16 cellular contexts compared by ENCODE assay signal in the genomic region with DNA sequence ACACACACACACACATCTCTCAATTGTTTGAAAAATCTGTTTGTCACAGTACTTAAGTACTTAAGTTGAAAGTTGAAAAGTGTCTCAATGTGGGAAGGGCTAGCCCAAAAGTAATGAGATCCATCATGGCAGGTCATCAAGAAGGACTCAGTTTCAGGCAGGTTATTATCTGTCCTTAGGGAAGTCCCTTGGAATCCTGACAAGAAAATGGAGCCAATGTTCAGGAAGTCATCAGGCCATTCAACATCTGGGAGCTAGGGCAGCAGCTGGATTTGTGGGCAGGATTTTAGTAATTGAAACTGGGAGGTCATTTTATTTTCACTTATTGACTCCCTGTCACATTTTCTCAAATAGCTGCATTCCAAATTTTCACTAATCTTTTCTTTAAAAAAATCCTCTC. TPM values are rescaled to one million over a fixed set of nuclear protein-coding genes. Genes with fewer than 3 reads are reported as not detected.
DNase-seq lines count a peak whose midpoint lies in the region; ATAC-seq and TF ChIP-seq lines count a peak whose summit lies in the region.
"Had no signal": no experiment of that assay in that cellular context is flagged by ENCODE, and none has a peak within 500 bp of the region (broad histone marks: within the 10 kb centered on the region; RNA-seq: fewer than 3 reads in every experiment).

No MANE protein-coding gene starts in this region.

- H3K79me2 ChIP-seq in GM23248 (ENCODE audit: insufficient read depth), result no peaks in the 10 kb centered on the region
- no peaks in the 10 kb centered on the region for H3K79me2 ChIP-seq in mammary epithelial cell (ENCODE audit: insufficient read depth, low read length)
- H3K79me2 ChIP-seq: parathyroid adenoma had no signal

- CTCF ChIA-PET in mammary epithelial cell (lab: Charles Lee; ENCODE audit: low non-redundant PET), result no interaction called here

- in situ Hi-C loops in GM23248 (cut with MboI), result no loop called here
- in situ Hi-C loops in mammary epithelial cell (cut with MboI; ENCODE audit: low sequenced_read_pairs in 2 of 2), result no loop called here
- in situ Hi-C loops in gastrocnemius medialis (cut with MboI; ENCODE audit: low sequenced_read_pairs in 4 of 4), result no loop called here

- H4K20me1 ChIP-seq in GM23248 (ENCODE audit: insufficient read depth) (no peaks in the 10 kb centered on the region), mammary epithelial cell (ENCODE audit: insufficient read depth, low read length) (no peaks in the 10 kb centered on the region)

- H3K27me3 ChIP-seq in GM23248 (replicated peaks; ENCODE audit: insufficient read depth) (no peaks in the 10 kb centered on the region), mammary epithelial cell (ENCODE audit: insufficient read depth, low read length) (no peaks in the 10 kb centered on the region), gastrocnemius medialis (no peaks in the 10 kb centered on the region)

- dilution Hi-C loops in mammary epithelial cell (cut with HindIII; ENCODE audit: low sequenced_read_pairs), result no loop called here

- H3K9me2 ChIP-seq in GM23248 (ENCODE audit: insufficient read depth), result no peaks in the 10 kb centered on the region

- H3F3A ChIP-seq in GM23248 (ENCODE audit: insufficient read depth), result peaks cover 26% of the 10 kb centered on the region

- H3K4me3 ChIP-seq in GM23248, result no peak overlapping the region
- H3K4me3 ChIP-seq in mammary epithelial cell (replicated peaks in 1 of 3; ENCODE audit: insufficient read depth in 1 of 3, low read depth in 2 of 3, low read length in 3 of 3), result no peak overlapping the region
- no peak overlapping the region for H3K4me3 ChIP-seq in gastrocnemius medialis

- peak; percentile 84 for ATAC-seq in left ventricle myocardium superior
- ATAC-seq in gastrocnemius medialis, result peak; percentile 47 to 49
- ATAC-seq in GM18873 (IDR thresholded peaks at IDR 0.05; ENCODE audit: low FRiP score, unreplicated experiment), result no peak
- no peak for ATAC-seq in HG02885 (IDR thresholded peaks at IDR 0.05; ENCODE audit: poor library complexity, unreplicated experiment)
- ATAC-seq: activated naive CD8-positive, alpha-beta T cell treated with anti-CD3 and anti-CD28 coated beads, Interleukin-2, amount 50 U/mL, for 24 hours; stimulated activated naive CD8-positive, alpha-beta T cell treated with anti-CD3 and anti-CD28 coated beads, Interleukin-15, amount 100 ng/mL, for 72 hours had no signal

- H3K4me1 ChIP-seq in GM23248 (ENCODE audit: insufficient read depth) (peaks cover 20% of the 10 kb centered on the region), mammary epithelial cell (ENCODE audit: insufficient read depth, low read length) (peaks cover 15% of the 10 kb centered on the region), gastrocnemius medialis (peaks cover 12 to 13% of the 10 kb centered on the region in 2 donors)
- H3K4me1 ChIP-seq: parathyroid adenoma had no signal

- H3K36me3 ChIP-seq in GM23248 (ENCODE audit: low read depth) (peaks cover 40% of the 10 kb centered on the region), mammary epithelial cell (ENCODE audit: insufficient read depth, low read length) (no peaks in the 10 kb centered on the region), gastrocnemius medialis (peaks cover 0 to 11% of the 10 kb centered on the region in 2 donors)

- TF ChIP-seq CTCF in mammary epithelial cell (conservative IDR thresholded peaks at IDR 0.05 in 1 of 2, IDR thresholded peaks at IDR 0.05 in 1 of 2; ENCODE audit: extremely low read depth in 1 of 2, insufficient read depth in 1 of 2, low read depth in 1 of 2, low read length in 2 of 2) (no peak), gastrocnemius medialis (IDR thresholded peaks at IDR 0.05 in 4 of 5, conservative IDR thresholded peaks at IDR 0.05 in 1 of 5) (no peak)

- intact Hi-C loops in mammary epithelial cell (cut with micrococcal nuclease), result loop anchor here (10.0 kb wide), 1 partner anchor 100 kb away; no protein-coding TSS in a partner anchor
- intact Hi-C loops in left ventricle myocardium superior (cut with micrococcal nuclease), result no loop called here
- intact Hi-C loops in gastrocnemius medialis (cut with DNase I; ENCODE audit: low total_unique reads), result no loop called here

- H3K4me2 ChIP-seq in GM23248 (ENCODE audit: unreplicated experiment) (no peak overlapping the region), mammary epithelial cell (ENCODE audit: insufficient read depth, low read depth, low read length) (no peak overlapping the region)

- H3K9ac ChIP-seq in GM23248 (no peak overlapping the region), mammary epithelial cell (ENCODE audit: insufficient read depth, low read length) (no peak overlapping the region)
- H3K9ac ChIP-seq: parathyroid adenoma had no signal

- H2AFZ ChIP-seq in GM23248 (no peak overlapping the region), mammary epithelial cell (ENCODE audit: low read depth, low read length) (peak overlapping the region; percentile 37)
- H2AFZ ChIP-seq: parathyroid adenoma had no signal

- no peak for TF ChIP-seq POLR2A in gastrocnemius medialis (IDR thresholded peaks at IDR 0.05)

- H3K27ac ChIP-seq in GM23248 (0 out of 2 replicates have a peak overlapping the region, but pooled peaks have one; percentile 9), mammary epithelial cell (ENCODE audit: insufficient read depth, low read depth, low read length) (no peak overlapping the region), gastrocnemius medialis (peak overlapping the region in 2 of 4 donors; percentile 4 to 24)
- H3K27ac ChIP-seq: parathyroid adenoma had no signal

- DNase-seq in GM23248 (peak; percentile 8), mammary epithelial cell (peak; percentile 26), left ventricle myocardium superior (no peak), gastrocnemius medialis (no peak), islet precursor cell (no peak), NCI-H1694 (lab: John Stamatoyannopoulos, UW) (no peak)
- DNase-seq: activated CD4-positive, alpha-beta memory T cell treated with anti-CD3 and anti-CD28 coated beads for 36 hours; activated naive CD8-positive, alpha-beta T cell treated with anti-CD3 and anti-CD28 coated beads, Interleukin-2, amount 50 U/mL, for 24 hours; DMS153; NCI-H1436 treated with DMSO at 0.1 percent for 48 hours; stimulated activated CD4-positive, alpha-beta T cell treated with anti-CD3 and anti-CD28 coated beads, Interleukin-15, amount 100 ng/mL, for 24 hours; stimulated activated naive CD8-positive, alpha-beta T cell treated with anti-CD3 and anti-CD28 coated beads, Interleukin-15, amount 100 ng/mL, for 72 hours had no signal

- no peaks in the 10 kb centered on the region for H3K9me3 ChIP-seq in GM23248 (ENCODE audit: low read depth)
- H3K9me3 ChIP-seq in mammary epithelial cell (replicated peaks; ENCODE audit: insufficient read depth, low read length), result no peaks in the 10 kb centered on the region
- no peaks in the 10 kb centered on the region for H3K9me3 ChIP-seq in gastrocnemius medialis

- no TSS peak for BruUV-seq in mammary epithelial cell (replicated peaks; lab: Mats Ljungman, UMichigan)

RNA-seq across cellular contexts. Expression of a gene that starts 56.1 kb away (rescaled TPM):
- total RNA-seq in GM23248 (2014; rRNA removed; shearing (Covaris generic)), result 74.1 and 75.1 TPM in 2 replicates
- 151 and 158 TPM in 2 replicates for polyA plus RNA-seq in GM23248 (2016; fragmentation: Nextera tagmentation; extraction: Ambion mirVana)
- 10 to 100 TPM; 40.5 to 56.8 TPM for total RNA-seq in mammary epithelial cell
- 9.9 TPM for polyA plus RNA-seq in mammary epithelial cell
- 3.2 TPM for polyA minus RNA-seq in mammary epithelial cell
- 150 TPM for total RNA-seq in left ventricle myocardium superior
- total RNA-seq in gastrocnemius medialis, result 10 to 100 TPM; 29.0 to 59.0 (median 47.3) TPM
- total RNA-seq: activated CD4-positive, alpha-beta memory T cell treated with anti-CD3 and anti-CD28 coated beads for 36 hours; activated T-helper 1 cell treated with anti-CD3 and anti-CD28 coated beads, Interleukin-12 subunit alpha, Interleukin-12 subunit beta, Interleukin-2, Interleukin-4 antibody, amounts not matched to agents 30 ng/mL and 10 ng/mL and 1 ng/mL, durations not matched to agents 14 hours and 24 hours and 36 hours had no signal

Comparison
In these comparisons a context has a peak if more than half of its experiments do, and no peak if none do; other contexts are left out.
1. DNase-seq: peak in GM23248 (single experiment) and mammary epithelial cell (single experiment); none in left ventricle myocardium superior (single experiment), gastrocnemius medialis (0 of 2), islet precursor cell (single experiment) and NCI-H1694 (single experiment).
2. ATAC-seq: peak in left ventricle myocardium superior (single experiment) and gastrocnemius medialis (2 of 2); none in GM18873 (single experiment) and HG02885 (single experiment).